ENCODE assay signal across 9 cellular contexts in genomic region chr1:115062542-115063004, GRCh38. TPM values are rescaled to one million over a fixed set of nuclear protein-coding genes. Genes with fewer than 3 reads are reported as not detected.
DNase-seq lines count a peak whose midpoint lies in the region; ATAC-seq, FAIRE-seq and TF ChIP-seq lines count a peak whose summit lies in the region.
"Had no signal": no experiment of that assay in that cellular context is flagged by ENCODE, and none has a peak within 500 bp of the region (broad histone marks: within the 10 kb centered on the region; RNA-seq: fewer than 3 reads in every experiment).

No MANE protein-coding gene starts in this region.

- no peaks in the 10 kb centered on the region for H3K9me3 ChIP-seq in right lobe of liver
- no peaks in the 10 kb centered on the region for H3K9me3 ChIP-seq in HepG2 (ENCODE audit: low read length)
- H3K9me3 ChIP-seq: adrenal gland had no signal

- no peak overlapping the region for H3K4me3 ChIP-seq in right lobe of liver
- H3K4me3 ChIP-seq in HepG2 (replicated peaks in 1 of 3; ENCODE audit: insufficient read depth in 1 of 3, low read depth in 2 of 3, low read length in 3 of 3): no peak overlapping the region
- H3K4me3 ChIP-seq: adrenal gland had no signal

- in situ Hi-C loops in HepG2 (cut with HindIII; ENCODE audit: extremely low pct_ligation_motif_present, low pct_unique_long_range_greater_than_20kb): no loop called here

- no peak for TF ChIP-seq CTCF in right lobe of liver (IDR thresholded peaks at IDR 0.05)
- TF ChIP-seq CTCF in HepG2 (CRISPR knock-in tag; IDR thresholded peaks at IDR 0.05): no peak

- TF ChIP-seq POLR2A in right lobe of liver (IDR thresholded peaks at IDR 0.05) (no peak), HepG2 (IDR thresholded peaks at IDR 0.05; ENCODE audit: insufficient read depth in 1 of 2, low read depth in 2 of 2, low read length in 2 of 2) (no peak)

- H3K79me2 ChIP-seq in HepG2 (ENCODE audit: insufficient read depth, low read length): no peaks in the 10 kb centered on the region

- BruUV-seq in HepG2 (replicated peaks; lab: Mats Ljungman, UMichigan): no TSS peak

- H2AFZ ChIP-seq in HepG2 (ENCODE audit: low read length): no peak overlapping the region

- H3K9ac ChIP-seq in HepG2 (ENCODE audit: insufficient read depth, low read depth, low read length): no peak overlapping the region

- no peaks in the 10 kb centered on the region for H4K20me1 ChIP-seq in HepG2 (ENCODE audit: insufficient read depth, low read length)

- H3K36me3 ChIP-seq in right lobe of liver (no peaks in the 10 kb centered on the region), HepG2 (replicated peaks in 1 of 2; ENCODE audit: control insufficient read depth in 1 of 2, insufficient read depth in 2 of 2, low read length in 2 of 2) (no peaks in the 10 kb centered on the region)
- H3K36me3 ChIP-seq: adrenal gland had no signal

- intact Hi-C loops in right lobe of liver (cut with DNase I): no loop called here
- intact Hi-C loops in HepG2 (cut with micrococcal nuclease; ENCODE audit: unreplicated experiment): no loop called here

- POLR2A ChIA-PET in HepG2 (lab: Yijun Ruan, JAX): no interaction called here

- CTCF ChIA-PET in HepG2 (lab: Yijun Ruan, JAX; ENCODE audit: low intra/inter-chr PET ratio, low total read pairs): no interaction called here

- H3K4me2 ChIP-seq in HepG2 (ENCODE audit: low read depth, low read length): no peak overlapping the region

- DNase-seq in right lobe of liver (peak in 1 of 3 donors; percentile 33), HepG2 (ENCODE audit: low spot score) (no peak), NOMO-1 treated with dmso at 0.1 percent for 144 hours (lab: John Stamatoyannopoulos, UW; ENCODE audit: unreplicated experiment) (peak; percentile 42), iris pigment epithelial cell (ENCODE audit: low read depth) (peak; percentile 63), NCI-H748 treated with DMSO at 0.1 percent for 48 hours (lab: John Stamatoyannopoulos, UW) (no peak)
- DNase-seq in activated T-cell treated with anti-CD3 and anti-CD28 coated beads, Interleukin-2, amount 50 U/mL, for 48 hours: peak; percentile 82 to 86
- peak; percentile 82 to 87 for DNase-seq in stimulated activated CD8-positive, alpha-beta memory T cell treated with anti-CD3 and anti-CD28 coated beads, Interleukin-2, amount 100 ng/mL, for 1 hour (ENCODE audit: low read depth in 2 of 2)

- no peak for TF ChIP-seq RAD21 in HepG2 (CRISPR knock-in tag; IDR thresholded peaks at IDR 0.05)

- H3K4me1 ChIP-seq in right lobe of liver (no peaks in the 10 kb centered on the region), HepG2 (ENCODE audit: insufficient read depth, low read length) (no peaks in the 10 kb centered on the region)
- H3K4me1 ChIP-seq: adrenal gland had no signal

- WGBS in right lobe of liver (ENCODE audit: insufficient coverage, low coverage, low lambda C conversion rate, missing lambda C conversion rate): 39% methylated on average over 5 of the region's 7 CpGs
- WGBS in HepG2 (ENCODE audit: low lambda C conversion rate): 13% methylated on average over 5 of the region's 7 CpGs

- FAIRE-seq in HepG2 (lab: Jason Lieb, UNC): no peak

- H3K27me3 ChIP-seq in right lobe of liver (no peaks in the 10 kb centered on the region), HepG2 (ENCODE audit: control insufficient read depth in 1 of 2, insufficient read depth in 2 of 2, low read length in 2 of 2) (no peaks in the 10 kb centered on the region)
- H3K27me3 ChIP-seq: adrenal gland had no signal

- ATAC-seq in right lobe of liver (peak; percentile 38 to 69 (median 50)), HepG2 (no peak), GM21515 (IDR thresholded peaks at IDR 0.05; ENCODE audit: unreplicated experiment) (no peak)

- H3K27ac ChIP-seq in right lobe of liver (no peak overlapping the region), HepG2 (ENCODE audit: extremely low read length, insufficient read depth, low read length) (no peak overlapping the region)
- H3K27ac ChIP-seq: adrenal gland had no signal

- no peak for TF ChIP-seq EP300 in HepG2 (IDR thresholded peaks at IDR 0.05; ENCODE audit: low read depth in 2 of 2, low read length in 2 of 2)
- no peak for TF ChIP-seq EP300 in HepG2 (CRISPR knock-in tag; IDR thresholded peaks at IDR 0.05; ENCODE audit: borderline replicate concordance)

TF ChIP-seq in HepG2, 621 proteins besides CTCF, POLR2A, EP300 and RAD21 (continues in another document):
- TF ChIP-seq ZNF280B (CRISPR knock-in tag; IDR thresholded peaks at IDR 0.05; ENCODE audit: borderline replicate concordance) (no peak), FOXC1 (CRISPR knock-in tag; IDR thresholded peaks at IDR 0.05; ENCODE audit: borderline replicate concordance) (no peak), BATF2 (CRISPR knock-in tag; IDR thresholded peaks at IDR 0.05) (no peak)

RNA-seq across cellular contexts. Expression of gene TSPAN2, which starts 26.7 kb away (rescaled TPM):
- total RNA-seq in right lobe of liver (under 1 TPM in 4 of 6 experiments, not detected in 2; 0.35 to 0.55 (median 0.42) TPM), HepG2 (2016; rRNA removed; fragmentation: Illumina TruSeq; extraction: Trizol) (not detected in 2 replicates)
- total RNA-seq in HepG2 (2016; cell fraction: cytosol; rRNA removed; fragmentation: Illumina TruSeq; extraction: Trizol; ENCODE audit: low read depth): not detected in 2 replicates
- not detected in 2 replicates for total RNA-seq in HepG2 (2016; cell fraction: insoluble cytoplasmic fraction; rRNA removed; fragmentation: Illumina TruSeq; extraction: Trizol)
- not detected in 2 replicates for total RNA-seq in HepG2 (2016; cell fraction: membrane; rRNA removed; fragmentation: Illumina TruSeq; extraction: Trizol)
- total RNA-seq in HepG2 (2016; cell fraction: nucleus; rRNA removed; fragmentation: Illumina TruSeq; extraction: Trizol): not detected in 2 replicates
- polyA plus RNA-seq in HepG2 (2011; rRNA removed): not detected in 2 replicates
- polyA plus RNA-seq in HepG2 (2011; cell fraction: cytosol; rRNA removed): not detected in 2 replicates
- not detected in 2 replicates for polyA plus RNA-seq in HepG2 (2011; cell fraction: nucleus; rRNA removed)
- polyA plus RNA-seq in HepG2 (2012): not detected in 2 replicates
- polyA plus RNA-seq in HepG2 (2016; cell fraction: cytosol; fragmentation: Illumina TruSeq; extraction: Trizol; ENCODE audit: low read depth): not detected in 2 replicates
- not detected in 2 replicates for polyA plus RNA-seq in HepG2 (2016; cell fraction: insoluble cytoplasmic fraction; fragmentation: Illumina TruSeq; extraction: Trizol; ENCODE audit: low read depth)
- polyA plus RNA-seq in HepG2 (2016; cell fraction: membrane; fragmentation: Illumina TruSeq; extraction: Trizol; ENCODE audit: low read depth): not detected in 2 replicates
- not detected in 2 replicates for polyA plus RNA-seq in HepG2 (2016; cell fraction: nucleus; fragmentation: Illumina TruSeq; extraction: Trizol; ENCODE audit: insufficient read depth, low read depth)
- polyA minus RNA-seq in HepG2 (2011; rRNA and poly(A)+ RNA removed; ENCODE audit: low replicate concordance): not detected in 2 replicates
- polyA minus RNA-seq in HepG2 (2011; cell fraction: cytosol; rRNA and poly(A)+ RNA removed): not detected in 2 replicates
- polyA minus RNA-seq in HepG2 (2011; cell fraction: nucleus; rRNA and poly(A)+ RNA removed): not detected in 2 replicates

RNA-seq across cellular contexts. Expression of gene TSHB, which starts 32.9 kb away (rescaled TPM):
- total RNA-seq in right lobe of liver: not detected
- not detected in 2 replicates for total RNA-seq in HepG2 (2016; rRNA removed; fragmentation: Illumina TruSeq; extraction: Trizol)
- not detected in 2 replicates for total RNA-seq in HepG2 (2016; cell fraction: cytosol; rRNA removed; fragmentation: Illumina TruSeq; extraction: Trizol; ENCODE audit: low read depth)
- total RNA-seq in HepG2 (2016; cell fraction: insoluble cytoplasmic fraction; rRNA removed; fragmentation: Illumina TruSeq; extraction: Trizol): not detected in 2 replicates
- total RNA-seq in HepG2 (2016; cell fraction: membrane; rRNA removed; fragmentation: Illumina TruSeq; extraction: Trizol): not detected in 2 replicates
- total RNA-seq in HepG2 (2016; cell fraction: nucleus; rRNA removed; fragmentation: Illumina TruSeq; extraction: Trizol): not detected in 2 replicates
- polyA plus RNA-seq in HepG2 (2011; rRNA removed): not detected in 2 replicates
- not detected in 2 replicates for polyA plus RNA-seq in HepG2 (2011; cell fraction: cytosol; rRNA removed)
- polyA plus RNA-seq in HepG2 (2011; cell fraction: nucleus; rRNA removed): not detected in 2 replicates
- polyA plus RNA-seq in HepG2 (2012): not detected in 2 replicates
- polyA plus RNA-seq in HepG2 (2016; cell fraction: cytosol; fragmentation: Illumina TruSeq; extraction: Trizol; ENCODE audit: low read depth): not detected in 2 replicates
- polyA plus RNA-seq in HepG2 (2016; cell fraction: insoluble cytoplasmic fraction; fragmentation: Illumina TruSeq; extraction: Trizol; ENCODE audit: low read depth): not detected in 2 replicates
- not detected in 2 replicates for polyA plus RNA-seq in HepG2 (2016; cell fraction: membrane; fragmentation: Illumina TruSeq; extraction: Trizol; ENCODE audit: low read depth)
- not detected in 2 replicates for polyA plus RNA-seq in HepG2 (2016; cell fraction: nucleus; fragmentation: Illumina TruSeq; extraction: Trizol; ENCODE audit: insufficient read depth, low read depth)
- polyA minus RNA-seq in HepG2 (2011; rRNA and poly(A)+ RNA removed; ENCODE audit: low replicate concordance): not detected in 2 replicates
- not detected in 2 replicates for polyA minus RNA-seq in HepG2 (2011; cell fraction: cytosol; rRNA and poly(A)+ RNA removed)
- polyA minus RNA-seq in HepG2 (2011; cell fraction: nucleus; rRNA and poly(A)+ RNA removed): not detected in 2 replicates
- total RNA-seq: adrenal gland had no signal
- polyA plus RNA-seq: adrenal gland had no signal

Comparison
In these comparisons a context has a peak if more than half of its experiments do, and no peak if none do; other contexts are left out.
1. ATAC-seq: peak in right lobe of liver (4 of 4); none in HepG2 (single experiment) and GM21515 (single experiment).
2. DNase-seq: peak in NOMO-1 treated with dmso at 0.1 percent for 144 hours (single experiment), activated T-cell treated with anti-CD3 and anti-CD28 coated beads, Interleukin-2, amount 50 U/mL, for 48 hours (2 of 2), iris pigment epithelial cell (single experiment) and stimulated activated CD8-positive, alpha-beta memory T cell treated with anti-CD3 and anti-CD28 coated beads, Interleukin-2, amount 100 ng/mL, for 1 hour (2 of 2); none in HepG2 (single experiment) and NCI-H748 treated with DMSO at 0.1 percent for 48 hours (single experiment).